In genomic region chr17:42279776-42280630, GRCh38 we compare ENCODE assay signal across 19 cellular contexts. TPM values are rescaled to one million over a fixed set of nuclear protein-coding genes. Genes with fewer than 3 reads are reported as not detected.
DNase-seq lines count a peak whose midpoint lies in the region; ATAC-seq, FAIRE-seq and TF ChIP-seq lines count a peak whose summit lies in the region.
"Had no signal": no experiment of that assay in that cellular context is flagged by ENCODE, and none has a peak within 500 bp of the region (broad histone marks: within the 10 kb centered on the region; RNA-seq: fewer than 3 reads in every experiment).

No MANE protein-coding gene starts in this region.

- H3K23me2 ChIP-seq in H1 (ENCODE audit: low read depth, low read length): peaks cover 5% of the 10 kb centered on the region; the same call in 1 of the 2 replicates

- no peak overlapping the region for H3K23ac ChIP-seq in H1 (ENCODE audit: insufficient read length)

- FAIRE-seq in H1 (lab: Jason Lieb, UNC): no peak
- FAIRE-seq: D721Med, HepG2 had no signal

- H3K4me1 ChIP-seq in CD8-positive, alpha-beta memory T cell (ENCODE audit: insufficient read depth, low read length): peaks cover 10% of the 10 kb centered on the region
- H3K4me1 ChIP-seq in H1 (replicated peaks in 1 of 4; ENCODE audit: control insufficient read depth in 3 of 4, insufficient read depth in 4 of 4, low read length in 3 of 4): peaks cover under 1 to 12% (median 10%) of the 10 kb centered on the region in 4 experiments
- H3K4me1 ChIP-seq in gastrocnemius medialis: peaks cover 5 to 18% of the 10 kb centered on the region in 2 donors
- H3K4me1 ChIP-seq in spleen: peaks cover 4 to 34% (median 13%) of the 10 kb centered on the region in 6 donors

- TF ChIP-seq POLR2A in H1 (IDR thresholded peaks at IDR 0.05; ENCODE audit: control extremely low read depth in 1 of 2, low read depth in 2 of 2, low read length in 2 of 2) (no peak), gastrocnemius medialis (IDR thresholded peaks at IDR 0.05) (peak in 1 of 2 donors; percentile 30), spleen (IDR thresholded peaks at IDR 0.05) (no peak)

- H3K4ac ChIP-seq in H1 (replicated peaks; ENCODE audit: insufficient read length, low read depth, low read length): no peak overlapping the region

- no peak overlapping the region for H3K4me3 Mint-ChIP-seq in activated CD8-positive, alpha-beta T cell treated with anti-CD3 and anti-CD28 coated beads for 36 hours
- H3K4me3 Mint-ChIP-seq in activated CD8-positive, alpha-beta T cell treated with anti-CD3 and anti-CD28 coated beads, Interleukin-2, amount 10 ng/mL, durations not matched to agents 7 days and 5 days: no peak overlapping the region
- H3K4me3 Mint-ChIP-seq in CD8-positive, alpha-beta memory T cell: peak overlapping the region in 1 of 7 donors; percentile 84
- H3K4me3 Mint-ChIP-seq: activated naive CD8-positive, alpha-beta T cell treated with anti-CD3 and anti-CD28 coated beads, Interleukin-2, amount 50 U/mL, for 24 hours had no signal

- H3K79me2 ChIP-seq in H1 (ENCODE audit: control insufficient read depth in 1 of 2, insufficient read depth in 2 of 2, low read length in 2 of 2): peaks cover 0 to 3% of the 10 kb centered on the region in 2 experiments; a peak in 1 of 4 replicates

- H2BK20ac ChIP-seq in H1 (ENCODE audit: low read length): no peak overlapping the region

- no peaks in the 10 kb centered on the region for H3K36me3 ChIP-seq in CD8-positive, alpha-beta memory T cell (ENCODE audit: insufficient read depth, low read length)
- no peaks in the 10 kb centered on the region for H3K36me3 ChIP-seq in H1 (ENCODE audit: control insufficient read depth in 2 of 4, insufficient read depth in 4 of 4, low read length in 3 of 4)
- H3K36me3 ChIP-seq in gastrocnemius medialis: no peaks in the 10 kb centered on the region
- no peaks in the 10 kb centered on the region for H3K36me3 ChIP-seq in spleen
- H3K36me3 ChIP-seq: left lung had no signal

- TF ChIP-seq EP300 in H1 (IDR thresholded peaks at IDR 0.05; ENCODE audit: borderline replicate concordance in 1 of 2, low read depth in 2 of 2, low read length in 2 of 2): no peak

- H3K4me2 ChIP-seq in H1 (ENCODE audit: insufficient read depth in 1 of 2, low read depth in 2 of 2, low read length in 2 of 2): no peak overlapping the region

- H4K5ac ChIP-seq in H1 (ENCODE audit: insufficient read length, low read depth, low read length): no peak overlapping the region

- H2AFZ ChIP-seq in H1 (ENCODE audit: low read length): no peak overlapping the region

- no peak overlapping the region for H2BK120ac ChIP-seq in H1 (replicated peaks; ENCODE audit: low read depth, low read length)

- H3K27ac Mint-ChIP-seq in activated CD8-positive, alpha-beta T cell treated with anti-CD3 and anti-CD28 coated beads for 36 hours: peak overlapping the region; percentile 34
- no peak overlapping the region for H3K27ac Mint-ChIP-seq in activated CD8-positive, alpha-beta T cell treated with anti-CD3 and anti-CD28 coated beads, Interleukin-2, amount 10 ng/mL, durations not matched to agents 7 days and 5 days
- H3K27ac Mint-ChIP-seq in CD8-positive, alpha-beta memory T cell: peak overlapping the region in 6 of 8 donors; percentile 61 to 79 (median 66)
- H3K27ac Mint-ChIP-seq: activated naive CD8-positive, alpha-beta T cell treated with anti-CD3 and anti-CD28 coated beads, Interleukin-2, amount 50 U/mL, for 24 hours had no signal

- no peak overlapping the region for H3K9ac ChIP-seq in H1 (replicated peaks in 1 of 4; ENCODE audit: extremely low read depth in 1 of 4, low read depth in 3 of 4, low read length in 3 of 4)

- no peak overlapping the region; the same call in 1 of the 2 replicates for H4K8ac ChIP-seq in H1 (ENCODE audit: extremely low read depth, insufficient read depth, low read length)

- no peak overlapping the region for H2BK5ac ChIP-seq in H1 (ENCODE audit: low read depth, low read length)

- peaks cover 38% of the 10 kb centered on the region for H3K4me1 Mint-ChIP-seq in activated CD8-positive, alpha-beta T cell treated with anti-CD3 and anti-CD28 coated beads for 36 hours (ENCODE audit: low read depth)
- H3K4me1 Mint-ChIP-seq in activated CD8-positive, alpha-beta T cell treated with anti-CD3 and anti-CD28 coated beads, Interleukin-2, amount 10 ng/mL, durations not matched to agents 7 days and 5 days (ENCODE audit: low read depth): peaks cover 19% of the 10 kb centered on the region
- H3K4me1 Mint-ChIP-seq in CD8-positive, alpha-beta memory T cell: peaks cover 14 to 31% (median 19%) of the 10 kb centered on the region in 3 donors

- POLR2A ChIA-PET in activated CD8-positive, alpha-beta T cell treated with anti-CD3 and anti-CD28 coated beads for 36 hours (lab: Charles Lee): interaction anchor here (0.8 to 1.6 kb wide), 7 partner anchors 9 to 33 kb away, joined by 3 to 11 read pairs (median 3); partner anchors contain the start of gene STAT5A
- POLR2A ChIA-PET in activated CD8-positive, alpha-beta T cell treated with anti-CD3 and anti-CD28 coated beads, Interleukin-2, amount 10 ng/mL, durations not matched to agents 7 days and 5 days (lab: Charles Lee): interaction anchor here (0.6 to 3.0 kb wide), 6 partner anchors 9 to 362 kb away, joined by 3 to 24 read pairs (median 3); partner anchors contain the start of gene STAT5A
- POLR2A ChIA-PET in CD8-positive, alpha-beta memory T cell (lab: Charles Lee): no interaction called here
- POLR2A ChIA-PET in H1 (lab: Charles Lee; ENCODE audit: partially characterized antibody): no interaction called here

- no peak overlapping the region; the same call in 1 of the 2 replicates for H2AK5ac ChIP-seq in H1 (ENCODE audit: low read depth, low read length)

- no peak for TF ChIP-seq CTCF in activated CD8-positive, alpha-beta T cell treated with anti-CD3 and anti-CD28 coated beads for 36 hours (IDR thresholded peaks at IDR 0.05)
- TF ChIP-seq CTCF in H1 (IDR thresholded peaks at IDR 0.05; ENCODE audit: control extremely low read depth in 1 of 3, insufficient read depth in 1 of 3, low read depth in 1 of 3, low read length in 3 of 3): no peak
- TF ChIP-seq CTCF in gastrocnemius medialis (IDR thresholded peaks at IDR 0.05 in 4 of 5, conservative IDR thresholded peaks at IDR 0.05 in 1 of 5): no peak
- TF ChIP-seq CTCF in spleen (IDR thresholded peaks at IDR 0.05 in 8 of 11, conservative IDR thresholded peaks at IDR 0.05 in 3 of 11): no peak

- peaks cover 19% of the 10 kb centered on the region for H3K36me3 Mint-ChIP-seq in activated CD8-positive, alpha-beta T cell treated with anti-CD3 and anti-CD28 coated beads for 36 hours (ENCODE audit: low read depth)
- peaks cover 3% of the 10 kb centered on the region for H3K36me3 Mint-ChIP-seq in activated CD8-positive, alpha-beta T cell treated with anti-CD3 and anti-CD28 coated beads, Interleukin-2, amount 10 ng/mL, durations not matched to agents 7 days and 5 days (ENCODE audit: low read depth)
- H3K36me3 Mint-ChIP-seq in CD8-positive, alpha-beta memory T cell: peaks cover 0 to 9% (median 0%) of the 10 kb centered on the region in 3 donors

- H3K9me3 ChIP-seq in CD8-positive, alpha-beta memory T cell (ENCODE audit: low read length): no peaks in the 10 kb centered on the region
- H3K9me3 ChIP-seq in H1 (ENCODE audit: insufficient read depth in 2 of 2, low read depth in 1 of 2, low read length in 1 of 2): no peaks in the 10 kb centered on the region
- H3K9me3 ChIP-seq in gastrocnemius medialis: no peaks in the 10 kb centered on the region
- H3K9me3 ChIP-seq in spleen: no peaks in the 10 kb centered on the region
- H3K9me3 ChIP-seq: left lung had no signal

- no peak for TF ChIP-seq RAD21 in H1 (IDR thresholded peaks at IDR 0.05 in 1 of 2, conservative IDR thresholded peaks at IDR 0.05 in 1 of 2; ENCODE audit: low read depth in 2 of 2, low read length in 2 of 2)

- no peak overlapping the region for H3K56ac ChIP-seq in H1 (replicated peaks; ENCODE audit: insufficient read length, low read depth, low read length)

- CTCF ChIA-PET in activated CD8-positive, alpha-beta T cell treated with anti-CD3 and anti-CD28 coated beads for 36 hours (lab: Charles Lee): interaction anchor here (1.0 to 4.1 kb wide), 4 partner anchors 10 to 57 kb away, joined by 3 to 24 read pairs (median 4); no protein-coding TSS in a partner anchor
- CTCF ChIA-PET in activated CD8-positive, alpha-beta T cell treated with anti-CD3 and anti-CD28 coated beads, Interleukin-2, amount 10 ng/mL, durations not matched to agents 7 days and 5 days (lab: Charles Lee): interaction anchor here (1.1 to 1.5 kb wide), 3 partner anchors 11 to 58 kb away, joined by 3 to 4 read pairs (median 3); no protein-coding TSS in a partner anchor
- CTCF ChIA-PET in CD8-positive, alpha-beta memory T cell (lab: Charles Lee): interaction anchor here (0.7 to 1.4 kb wide), 4 partner anchors 9 to 1061 kb away, joined by 3 to 4 read pairs (median 3); no protein-coding TSS in a partner anchor
- CTCF ChIA-PET in H1 (lab: Charles Lee; ENCODE audit: partially characterized antibody): interaction anchor here (0.6 to 1.4 kb wide), 4 partner anchors 9 to 731 kb away, joined by 3 to 5 read pairs (median 4); no protein-coding TSS in a partner anchor

- no peak for ATAC-seq in activated CD8-positive, alpha-beta T cell treated with anti-CD3 and anti-CD28 coated beads for 36 hours
- no peak for ATAC-seq in activated CD8-positive, alpha-beta T cell treated with anti-CD3 and anti-CD28 coated beads, Interleukin-2, amount 10 ng/mL, durations not matched to agents 7 days and 5 days
- ATAC-seq in gastrocnemius medialis (peak; percentile 34 to 41), GM19463 (IDR thresholded peaks at IDR 0.05; ENCODE audit: unreplicated experiment) (no peak), HG03108 (IDR thresholded peaks at IDR 0.05; ENCODE audit: unreplicated experiment) (no peak)
- ATAC-seq: activated naive CD8-positive, alpha-beta T cell treated with anti-CD3 and anti-CD28 coated beads, Interleukin-2, amount 50 U/mL, for 24 hours; HepG2; left lung had no signal

- H3K14ac ChIP-seq in H1 (ENCODE audit: insufficient read length): no peak overlapping the region

- no peak overlapping the region for H3K18ac ChIP-seq in H1 (ENCODE audit: extremely low read depth, low read length)

- no peaks in the 10 kb centered on the region for H3K9me3 Mint-ChIP-seq in activated CD8-positive, alpha-beta T cell treated with anti-CD3 and anti-CD28 coated beads for 36 hours
- H3K9me3 Mint-ChIP-seq in activated CD8-positive, alpha-beta T cell treated with anti-CD3 and anti-CD28 coated beads, Interleukin-2, amount 10 ng/mL, durations not matched to agents 7 days and 5 days (ENCODE audit: insufficient read depth): no peaks in the 10 kb centered on the region
- no peaks in the 10 kb centered on the region for H3K9me3 Mint-ChIP-seq in CD8-positive, alpha-beta memory T cell
- H3K9me3 Mint-ChIP-seq: activated naive CD8-positive, alpha-beta T cell treated with anti-CD3 and anti-CD28 coated beads, Interleukin-2, amount 50 U/mL, for 24 hours had no signal

- H3K4me3 ChIP-seq in CD8-positive, alpha-beta memory T cell (ENCODE audit: low read length): no peak overlapping the region
- H3K4me3 ChIP-seq in H1 (ENCODE audit: extremely low read depth in 1 of 4, insufficient read depth in 2 of 4, low read depth in 3 of 4, low read length in 4 of 4): no peak overlapping the region
- no peak overlapping the region for H3K4me3 ChIP-seq in gastrocnemius medialis
- H3K4me3 ChIP-seq in spleen: no peak overlapping the region
- H3K4me3 ChIP-seq: left lung, SK-N-MC had no signal

- DNase-seq in activated CD8-positive, alpha-beta T cell treated with anti-CD3 and anti-CD28 coated beads for 36 hours: no peak
- no peak for DNase-seq in activated CD8-positive, alpha-beta T cell treated with anti-CD3 and anti-CD28 coated beads, Interleukin-2, amount 10 ng/mL, durations not matched to agents 7 days and 5 days
- no peak for DNase-seq in CD8-positive, alpha-beta memory T cell
- DNase-seq in H1 (ENCODE audit: low read depth in 1 of 2, low spot score in 2 of 2) (no peak), gastrocnemius medialis (peak; percentile 49 to 74), spleen (no peak)
- DNase-seq: activated naive CD8-positive, alpha-beta T cell treated with anti-CD3 and anti-CD28 coated beads, Interleukin-2, amount 50 U/mL, for 24 hours; cortex of kidney; EL; left lung; midbrain; NCI-H1417; NCI-H524; T-helper 9 cell had no signal

- WGBS in H1 (ENCODE audit: extremely low coverage in 1 of 2, insufficient coverage in 1 of 2, insufficient read length in 1 of 2, insufficient replicate concordance in 2 of 2, low coverage in 1 of 2, low lambda C conversion rate in 2 of 2, missing lambda C conversion rate in 1 of 2), 2 experiments: 84% methylated on average over 4 of the region's 4 CpGs; no CpG with 5 or more reads in 1 of the 2 experiments
- 79 to 95% (median 88%) methylated on average over 3 to 4 of the region's 4 CpGs for WGBS in spleen, 5 donors

- intact Hi-C loops in activated CD8-positive, alpha-beta T cell treated with anti-CD3 and anti-CD28 coated beads for 36 hours (cut with micrococcal nuclease): loop anchor here (5.0 kb wide), 1 partner anchor 58 kb away; no protein-coding TSS in a partner anchor
- intact Hi-C loops in gastrocnemius medialis (cut with DNase I; ENCODE audit: low total_unique reads): loop anchor here (5.0 kb wide), 1 partner anchor 68 kb away; no protein-coding TSS in a partner anchor
- intact Hi-C loops in spleen (cut with DNase I; ENCODE audit: low total_unique reads): no loop called here

- 0 out of 2 replicates have a peak overlapping the region, but pooled peaks have one; percentile 3 for H2BK15ac ChIP-seq in H1 (ENCODE audit: low read length)

- no peak overlapping the region for H3K27ac ChIP-seq in CD8-positive, alpha-beta memory T cell (ENCODE audit: low read depth, low read length)
- no peak overlapping the region for H3K27ac ChIP-seq in H1 (ENCODE audit: low read depth, low read length)
- peak overlapping the region in 3 of 4 donors; percentile 28 to 70 (median 61) for H3K27ac ChIP-seq in gastrocnemius medialis
- no peak overlapping the region for H3K27ac ChIP-seq in spleen
- H3K27ac ChIP-seq: left lung, SK-N-MC had no signal

- in situ Hi-C loops in gastrocnemius medialis (cut with MboI; ENCODE audit: low sequenced_read_pairs in 4 of 4): no loop called here

- H2BK12ac ChIP-seq in H1 (ENCODE audit: low read depth, low read length): no peak overlapping the region

- peaks cover under 1% of the 10 kb centered on the region; the same call in 1 of the 2 replicates for H3K79me1 ChIP-seq in H1 (ENCODE audit: low read depth, low read length)

- H4K20me1 ChIP-seq in H1 (replicated peaks in 1 of 2; ENCODE audit: control insufficient read depth in 1 of 2, insufficient read depth in 2 of 2, low read length in 2 of 2): no peaks in the 10 kb centered on the region

- no peak overlapping the region for H4K91ac ChIP-seq in H1 (replicated peaks; ENCODE audit: insufficient read length, low read length)

- no peaks in the 10 kb centered on the region for H3K27me3 Mint-ChIP-seq in activated CD8-positive, alpha-beta T cell treated with anti-CD3 and anti-CD28 coated beads for 36 hours
- H3K27me3 Mint-ChIP-seq in activated CD8-positive, alpha-beta T cell treated with anti-CD3 and anti-CD28 coated beads, Interleukin-2, amount 10 ng/mL, durations not matched to agents 7 days and 5 days (ENCODE audit: low read depth): no peaks in the 10 kb centered on the region
- H3K27me3 Mint-ChIP-seq in CD8-positive, alpha-beta memory T cell: no peaks in the 10 kb centered on the region
- H3K27me3 Mint-ChIP-seq: activated naive CD8-positive, alpha-beta T cell treated with anti-CD3 and anti-CD28 coated beads, Interleukin-2, amount 50 U/mL, for 24 hours had no signal

- H3K27me3 ChIP-seq in CD8-positive, alpha-beta memory T cell (ENCODE audit: insufficient read depth, low read length, poor library complexity, severe bottlenecking): no peaks in the 10 kb centered on the region
- H3K27me3 ChIP-seq in H1 (replicated peaks in 1 of 4; ENCODE audit: control insufficient read depth in 3 of 4, extremely low read depth in 1 of 4, insufficient read depth in 3 of 4, low read length in 3 of 4) (peaks cover 0 to 4% (median 2%) of the 10 kb centered on the region in 4 experiments; a peak in 1 of 7 replicates), gastrocnemius medialis (no peaks in the 10 kb centered on the region), spleen (replicated peaks in 1 of 7) (no peaks in the 10 kb centered on the region)
- H3K27me3 ChIP-seq: left lung had no signal

RNA-seq across cellular contexts. Expression of gene STAT5B, which starts 3.8 kb away (rescaled TPM):
- 100 to 1,000 TPM; 128 to 129 TPM for total RNA-seq in activated CD8-positive, alpha-beta T cell treated with anti-CD3 and anti-CD28 coated beads for 36 hours
- 10 to 100 TPM; 92.7 to 94.4 TPM for total RNA-seq in activated CD8-positive, alpha-beta T cell treated with anti-CD3 and anti-CD28 coated beads, Interleukin-2, amount 10 ng/mL, durations not matched to agents 7 days and 5 days
- total RNA-seq in CD8-positive, alpha-beta memory T cell: 100 to 1,000 TPM; 124 to 132 TPM
- polyA plus RNA-seq in CD8-positive, alpha-beta memory T cell: 108 TPM
- 43.3 and 52.6 TPM in 2 replicates for total RNA-seq in H1 (2021; fragmentation: NEBNext Ultra II Directional; extraction: Animal tissue kit (Norgen Biotek cat#: 25700))
- polyA plus RNA-seq in H1 (2011; rRNA removed) (35.3 and 40.8 TPM in 2 replicates), spleen (10 to 100 TPM; 26.4 to 34.7 (median 26.4) TPM)
- polyA plus RNA-seq in H1 (2011; cell fraction: cytosol; rRNA removed): 43.3 TPM
- 59.0 TPM for polyA plus RNA-seq in H1 (2011; cell fraction: nucleus; rRNA removed)
- 30.5 to 36.1 TPM (median 33.9 TPM) in 4 replicates for polyA plus RNA-seq in H1 (2012, experiment 1 of 2)
- 19.0 TPM for polyA plus RNA-seq in H1 (2012, experiment 2 of 2)
- 17.7 TPM for polyA plus RNA-seq in H1 (2013, experiment 1 of 2)
- 15.8 TPM for polyA plus RNA-seq in H1 (2013, experiment 2 of 2)
- 43.6 and 47.2 TPM in 2 replicates for polyA minus RNA-seq in H1 (2011; rRNA and poly(A)+ RNA removed)
- 28.5 TPM for polyA minus RNA-seq in H1 (2011; cell fraction: cytosol; rRNA and poly(A)+ RNA removed)
- polyA minus RNA-seq in H1 (2011; cell fraction: nucleus; rRNA and poly(A)+ RNA removed): 22.2 TPM
- total RNA-seq in gastrocnemius medialis (100 to 1,000 TPM in 1 of 4 donors, 10 to 100 TPM in 3; 77.3 to 150 (median 80.7) TPM), spleen (100 to 1,000 TPM in 5 of 7 donors, 10 to 100 TPM in 2; 90.2 to 171 (median 103) TPM)

RNA-seq across cellular contexts. Expression of gene STAT5A, which starts 8.3 kb away (rescaled TPM):
- total RNA-seq in activated CD8-positive, alpha-beta T cell treated with anti-CD3 and anti-CD28 coated beads for 36 hours: 100 to 1,000 TPM; 163 to 190 TPM
- 100 to 1,000 TPM; 117 to 119 TPM for total RNA-seq in activated CD8-positive, alpha-beta T cell treated with anti-CD3 and anti-CD28 coated beads, Interleukin-2, amount 10 ng/mL, durations not matched to agents 7 days and 5 days
- total RNA-seq in CD8-positive, alpha-beta memory T cell: 100 to 1,000 TPM; 259 to 263 TPM
- polyA plus RNA-seq in CD8-positive, alpha-beta memory T cell: 90.3 TPM
- total RNA-seq in H1 (2021; fragmentation: NEBNext Ultra II Directional; extraction: Animal tissue kit (Norgen Biotek cat#: 25700)): 5.4 and 6.0 TPM in 2 replicates
- polyA plus RNA-seq in H1 (2011; rRNA removed): 4.2 and 7.9 TPM in 2 replicates
- 4.2 TPM for polyA plus RNA-seq in H1 (2011; cell fraction: cytosol; rRNA removed)
- 9.8 TPM for polyA plus RNA-seq in H1 (2011; cell fraction: nucleus; rRNA removed)
- 2.3 to 7.0 TPM (median 6.0 TPM) in 4 replicates for polyA plus RNA-seq in H1 (2012, experiment 1 of 2)
- 3.0 TPM for polyA plus RNA-seq in H1 (2012, experiment 2 of 2)
- 3.0 TPM for polyA plus RNA-seq in H1 (2013, experiment 1 of 2)
- 3.2 TPM for polyA plus RNA-seq in H1 (2013, experiment 2 of 2)
- 6.1 and 12.0 TPM in 2 replicates for polyA minus RNA-seq in H1 (2011; rRNA and poly(A)+ RNA removed)
- 7.6 TPM for polyA minus RNA-seq in H1 (2011; cell fraction: cytosol; rRNA and poly(A)+ RNA removed)
- 4.3 TPM for polyA minus RNA-seq in H1 (2011; cell fraction: nucleus; rRNA and poly(A)+ RNA removed)
- 10 to 100 TPM; 36.0 to 87.0 (median 60.7) TPM for total RNA-seq in gastrocnemius medialis
- 100 to 1,000 TPM in 1 of 7 donors, 10 to 100 TPM in 6; 63.7 to 131 (median 76.5) TPM for total RNA-seq in spleen
- 10 to 100 TPM; 22.7 to 42.3 (median 28.4) TPM for polyA plus RNA-seq in spleen

Comparison
In these comparisons a context has a peak if more than half of its experiments do, and no peak if none do; other contexts are left out.
1. ATAC-seq: peak in gastrocnemius medialis (2 of 2); none in activated CD8-positive, alpha-beta T cell treated with anti-CD3 and anti-CD28 coated beads for 36 hours (single experiment), activated CD8-positive, alpha-beta T cell treated with anti-CD3 and anti-CD28 coated beads, Interleukin-2, amount 10 ng/mL, durations not matched to agents 7 days and 5 days (single experiment), GM19463 (single experiment) and HG03108 (single experiment).
2. DNase-seq: peak in gastrocnemius medialis (2 of 2); none in activated CD8-positive, alpha-beta T cell treated with anti-CD3 and anti-CD28 coated beads for 36 hours (single experiment), activated CD8-positive, alpha-beta T cell treated with anti-CD3 and anti-CD28 coated beads, Interleukin-2, amount 10 ng/mL, durations not matched to agents 7 days and 5 days (single experiment), CD8-positive, alpha-beta memory T cell (0 of 5), H1 (0 of 2) and spleen (single experiment).
3. H3K27ac ChIP-seq: peak in gastrocnemius medialis (3 of 4); none in CD8-positive, alpha-beta memory T cell (single experiment), H1 (single experiment) and spleen (0 of 8).
4. POLR2A ChIA-PET loops: an anchor here in activated CD8-positive, alpha-beta T cell treated with anti-CD3 and anti-CD28 coated beads for 36 hours (0.8 to 1.6 kb wide) and activated CD8-positive, alpha-beta T cell treated with anti-CD3 and anti-CD28 coated beads, Interleukin-2, amount 10 ng/mL, durations not matched to agents 7 days and 5 days (0.6 to 3.0 kb wide); none called in CD8-positive, alpha-beta memory T cell and H1.